In the genomic region with DNA sequence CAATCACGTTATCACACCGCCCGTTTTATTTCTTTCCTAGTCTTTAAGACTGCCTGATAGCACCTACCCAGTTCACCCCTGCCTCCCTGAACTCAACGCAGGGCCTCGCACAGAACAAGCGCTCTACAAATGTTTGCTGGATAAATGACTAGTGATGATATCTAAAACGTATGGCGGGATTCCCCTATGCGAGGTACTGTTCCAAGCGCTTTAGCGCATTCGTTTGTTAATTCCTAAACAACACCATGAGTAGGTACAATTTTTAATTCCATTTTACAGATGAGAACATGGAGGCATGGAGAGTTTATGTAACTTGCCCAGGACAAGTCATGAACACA, we compare ENCODE assay signal across 1 cellular context.
TF ChIP-seq lines count a peak whose summit lies in the region.

No MANE protein-coding gene starts in this region.

TF ChIP-seq in H1, 55 proteins besides CTCF, POLR2A, EP300 and RAD21:
- no peak for TF ChIP-seq CHD1 (IDR thresholded peaks at IDR 0.05; ENCODE audit: low read depth, low read length)
- peak; percentile 64; the same call in 1 of the 2 replicates for TF ChIP-seq CBX8 (IDR thresholded peaks at IDR 0.05; ENCODE audit: borderline replicate concordance, low read depth, low read length)
- no peak for TF ChIP-seq PHF8 (conservative IDR thresholded peaks at IDR 0.05; ENCODE audit: low read depth, low read length)
